ENCODE assay signal across 1 cellular context in genomic region chr21:16343776-16344175, GRCh38.
TF ChIP-seq lines count a peak whose summit lies in the region.

No MANE protein-coding gene starts in this region.

TF ChIP-seq in H1, 55 proteins besides CTCF, POLR2A, EP300 and RAD21:
- TF ChIP-seq ATF2 (IDR thresholded peaks at IDR 0.05; ENCODE audit: low read length): no peak
- TF ChIP-seq MAFK (IDR thresholded peaks at IDR 0.05; ENCODE audit: low read depth, low read length): peak; percentile 65; the same call in 1 of the 2 replicates
- TF ChIP-seq RFX5 (IDR thresholded peaks at IDR 0.05; ENCODE audit: borderline replicate concordance, low read depth, low read length): no peak
- no peak for TF ChIP-seq TEAD4 (IDR thresholded peaks at IDR 0.05; ENCODE audit: low read depth, low read length)
- no peak for TF ChIP-seq CTBP2 (IDR thresholded peaks at IDR 0.05; ENCODE audit: borderline replicate concordance, insufficient read depth, insufficient read length, low read length)
- TF ChIP-seq CBX5 (IDR thresholded peaks at IDR 0.05; ENCODE audit: low read depth, low read length): no peak
- TF ChIP-seq BACH1 (IDR thresholded peaks at IDR 0.05; ENCODE audit: low read length): peak; percentile 89
- no peak for TF ChIP-seq CBX8 (IDR thresholded peaks at IDR 0.05; ENCODE audit: borderline replicate concordance, low read depth, low read length)
- TF ChIP-seq BCL11A (IDR thresholded peaks at IDR 0.05; ENCODE audit: low read depth in 2 of 2, low read length in 2 of 2): no peak
- no peak for TF ChIP-seq CEBPB (IDR thresholded peaks at IDR 0.05; ENCODE audit: low read depth, low read length)
- no peak for TF ChIP-seq JUND (IDR thresholded peaks at IDR 0.05; ENCODE audit: low read length)
- no peak for TF ChIP-seq TBP (IDR thresholded peaks at IDR 0.05; ENCODE audit: low read depth, low read length)
- TF ChIP-seq HDAC2 (IDR thresholded peaks at IDR 0.05; ENCODE audit: borderline replicate concordance in 1 of 2, low read depth in 2 of 2, low read length in 2 of 2): no peak
